Comparison of ENCODE assay signal across 12 cellular contexts in genomic region chr14:36973806-36974442, GRCh38.
DNase-seq lines count a peak whose midpoint lies in the region; ATAC-seq, FAIRE-seq and TF ChIP-seq lines count a peak whose summit lies in the region.
"Had no signal": no experiment of that assay in that cellular context is flagged by ENCODE, and none has a peak within 500 bp of the region (broad histone marks: within the 10 kb centered on the region; RNA-seq: fewer than 3 reads in every experiment).

No MANE protein-coding gene starts in this region.

- H3K4me2 ChIP-seq in IMR-90 (ENCODE audit: low read depth, low read length) (peak overlapping the region; percentile 49; the same call in 1 of the 2 replicates), endothelial cell of umbilical vein (ENCODE audit: insufficient read depth, low read length) (no peak overlapping the region)
- H3K4me2 ChIP-seq: neural progenitor cell had no signal

- no peak overlapping the region for H3K23ac ChIP-seq in IMR-90 (ENCODE audit: low read depth, low read length)

- no peak for TF ChIP-seq CTCF in AG09319 (IDR thresholded peaks at IDR 0.05; ENCODE audit: low read depth, low read length)
- TF ChIP-seq CTCF in IMR-90 (conservative IDR thresholded peaks at IDR 0.05; ENCODE audit: low read depth, low read length) = no peak
- no peak for TF ChIP-seq CTCF in endothelial cell of umbilical vein (IDR thresholded peaks at IDR 0.05; ENCODE audit: extremely low read depth in 1 of 2, insufficient read depth in 1 of 2, low read depth in 1 of 2, low read length in 2 of 2)

- WGBS in IMR-90 (ENCODE audit: extremely low coverage in 2 of 2, insufficient read length in 1 of 2), 2 experiments = 0% methylated on average over 1 of the region's 1 CpG; no CpG with 5 or more reads in 1 of the 2 experiments
- WGBS in small intestine, 3 donors = 26 to 49% (median 42%) methylated on average over 1 of the region's 1 CpG

- H3K56ac ChIP-seq in IMR-90 (ENCODE audit: extremely low read depth, insufficient read depth, low read length) = no peak overlapping the region

- CTCF ChIA-PET in IMR-90 (lab: Yijun Ruan, JAX) (interaction anchor here (1.4 kb wide), 1 partner anchor 14 kb away, joined by 4 read pairs; no protein-coding TSS in a partner anchor), endothelial cell of umbilical vein (lab: Charles Lee) (interaction anchor here (0.9 to 1.4 kb wide), 4 partner anchors 17 to 176 kb away, joined by 4 to 5 read pairs (median 4); no protein-coding TSS in a partner anchor)

- H2AFZ ChIP-seq in IMR-90 (replicated peaks; ENCODE audit: low read length, poor library complexity) = no peak overlapping the region
- peak overlapping the region; percentile 7 for H2AFZ ChIP-seq in endothelial cell of umbilical vein (ENCODE audit: low read depth, low read length)
- H2AFZ ChIP-seq: neural progenitor cell had no signal

- H3K4me1 ChIP-seq in IMR-90 (ENCODE audit: control insufficient read depth, insufficient read depth, low read length) = peaks cover 12% of the 10 kb centered on the region
- H3K4me1 ChIP-seq in endothelial cell of umbilical vein (ENCODE audit: control insufficient read depth, extremely low read depth, insufficient read depth, low read length) = no peaks in the 10 kb centered on the region
- H3K4me1 ChIP-seq in small intestine (ENCODE audit: control insufficient read depth in 2 of 2, insufficient read depth in 1 of 2, low read depth in 1 of 2, low read length in 1 of 2) = no peaks in the 10 kb centered on the region
- no peaks in the 10 kb centered on the region for H3K4me1 ChIP-seq in SJCRH30
- H3K4me1 ChIP-seq: left ventricle myocardium inferior, neural progenitor cell had no signal

- H3K36me3 ChIP-seq in IMR-90 (ENCODE audit: control insufficient read depth, insufficient read depth, low read length) (no peaks in the 10 kb centered on the region), endothelial cell of umbilical vein (ENCODE audit: control insufficient read depth in 2 of 2, extremely low read depth in 1 of 2, insufficient read depth in 2 of 2, low read length in 2 of 2) (no peaks in the 10 kb centered on the region), small intestine (ENCODE audit: control insufficient read depth in 2 of 2, insufficient read depth in 2 of 2, low read length in 2 of 2) (no peaks in the 10 kb centered on the region), SJCRH30 (no peaks in the 10 kb centered on the region)
- H3K36me3 ChIP-seq: left ventricle myocardium inferior, neural progenitor cell had no signal

- DNase-seq in AG09319 (ENCODE audit: extremely low read depth, low read depth) (peak; percentile 67), IMR-90 (peak; percentile 83), endothelial cell of umbilical vein (ENCODE audit: low read depth, low spot score) (peak; percentile 56), non-pigmented ciliary epithelial cell (ENCODE audit: low read depth) (peak; percentile 61), NCI-H510A treated with DMSO at 0.1 percent for 48 hours (lab: John Stamatoyannopoulos, UW) (no peak), small intestine (no peak), SJCRH30 (no peak)
- DNase-seq: activated CD4-positive, alpha-beta memory T cell treated with anti-CD3 and anti-CD28 coated beads, Interleukin-2, amount 10 ng/mL, durations not matched to agents 7 days and 5 days; left ventricle myocardium inferior; stimulated activated CD8-positive, alpha-beta memory T cell treated with anti-CD3 and anti-CD28 coated beads, Interleukin-4, amount 100 ng/mL, for 48 hours had no signal

- no peak overlapping the region for H2AK9ac ChIP-seq in IMR-90 (replicated peaks; ENCODE audit: low read depth, low read length, poor library complexity)

- FAIRE-seq in endothelial cell of umbilical vein (lab: Jason Lieb, UNC) (peak; percentile 31), small intestine (lab: Jason Lieb, UNC) (no peak)

- peak overlapping the region; percentile 49 for H2BK5ac ChIP-seq in IMR-90 (ENCODE audit: low read depth, low read length, poor library complexity, severe bottlenecking)

- no peak for TF ChIP-seq POLR2A in IMR-90 (IDR thresholded peaks at IDR 0.05; ENCODE audit: low read depth, low read length)
- TF ChIP-seq POLR2A in endothelial cell of umbilical vein (IDR thresholded peaks at IDR 0.05; ENCODE audit: low read depth, low read length) = no peak

- no peak overlapping the region for H3K9ac ChIP-seq in IMR-90 (ENCODE audit: low read depth, low read length)
- no peak overlapping the region for H3K9ac ChIP-seq in endothelial cell of umbilical vein (replicated peaks; ENCODE audit: extremely low read depth, insufficient read depth, low read length)
- H3K9ac ChIP-seq: neural progenitor cell had no signal

- no peak overlapping the region; the same call in 1 of the 2 replicates for H2BK120ac ChIP-seq in IMR-90 (ENCODE audit: low read depth, low read length)

- no TSS peak for BruUV-seq in IMR-90 (replicated peaks; lab: Mats Ljungman, UMichigan)
- BruUV-seq in endothelial cell of umbilical vein (replicated peaks; lab: Mats Ljungman, UMichigan) = no TSS peak

- H3K79me2 ChIP-seq in endothelial cell of umbilical vein (ENCODE audit: control insufficient read depth, insufficient read depth, low read length) = no peaks in the 10 kb centered on the region

- H3K9me3 ChIP-seq in IMR-90 (ENCODE audit: control insufficient read depth, insufficient read depth, low read length) = no peaks in the 10 kb centered on the region
- no peaks in the 10 kb centered on the region for H3K9me3 ChIP-seq in endothelial cell of umbilical vein (replicated peaks; ENCODE audit: control insufficient read depth, insufficient read depth, low read length)
- no peaks in the 10 kb centered on the region for H3K9me3 ChIP-seq in small intestine (ENCODE audit: control insufficient read depth, low read depth)
- no peaks in the 10 kb centered on the region for H3K9me3 ChIP-seq in SJCRH30 (replicated peaks)
- H3K9me3 ChIP-seq: left ventricle myocardium inferior had no signal

- POLR2A ChIA-PET in IMR-90 (lab: Charles Lee; ENCODE audit: unreplicated experiment) = no interaction called here
- POLR2A ChIA-PET in endothelial cell of umbilical vein (lab: Charles Lee) = no interaction called here

- no peak overlapping the region for H3K14ac ChIP-seq in IMR-90 (replicated peaks; ENCODE audit: low read depth, low read length)

- H3K4me3 ChIP-seq in IMR-90 (ENCODE audit: insufficient read depth, low read depth, low read length) (no peak overlapping the region), endothelial cell of umbilical vein (replicated peaks in 1 of 3; ENCODE audit: insufficient read depth in 1 of 3, low read depth in 1 of 3, low read length in 3 of 3) (no peak overlapping the region), small intestine (ENCODE audit: low read depth in 1 of 2, low read length in 2 of 2) (no peak overlapping the region), SJCRH30 (no peak overlapping the region)
- H3K4me3 ChIP-seq: left ventricle myocardium inferior, neural progenitor cell had no signal

- H3K27ac ChIP-seq in IMR-90 (ENCODE audit: insufficient read depth, low read length) (no peak overlapping the region), endothelial cell of umbilical vein (ENCODE audit: insufficient read depth, low read depth, low read length) (no peak overlapping the region), small intestine (ENCODE audit: low read depth in 1 of 2, low read length in 1 of 2) (no peak overlapping the region), SJCRH30 (no peak overlapping the region)
- H3K27ac ChIP-seq: left ventricle myocardium inferior, neural progenitor cell had no signal

- no peaks in the 10 kb centered on the region for H4K20me1 ChIP-seq in IMR-90 (ENCODE audit: insufficient read depth, low read length)
- no peaks in the 10 kb centered on the region for H4K20me1 ChIP-seq in endothelial cell of umbilical vein (replicated peaks; ENCODE audit: control insufficient read depth, extremely low read depth, insufficient read depth, low read length)

- H3K9me1 ChIP-seq in IMR-90 (ENCODE audit: insufficient read depth, low read length) (peaks cover 12% of the 10 kb centered on the region), endothelial cell of umbilical vein (replicated peaks; ENCODE audit: control insufficient read depth, extremely low read depth, insufficient read depth, low read length) (no peaks in the 10 kb centered on the region)

- in situ Hi-C loops in IMR-90 (cut with MboI; ENCODE audit: low sequenced_read_pairs) = no loop called here

- peak overlapping the region; percentile 68 to 81; a peak in 1 of 4 replicates for H4K8ac ChIP-seq in IMR-90 (ENCODE audit: low read depth in 2 of 2, low read length in 2 of 2)

- no peak for TF ChIP-seq RAD21 in IMR-90 (IDR thresholded peaks at IDR 0.05; ENCODE audit: low read length)

- H4K91ac ChIP-seq in IMR-90 (ENCODE audit: insufficient read depth, low read depth, low read length) = no peak overlapping the region

- no peak overlapping the region for H2BK15ac ChIP-seq in IMR-90 (ENCODE audit: low read depth, low read length)

- H3K79me1 ChIP-seq in IMR-90 (ENCODE audit: low read depth in 1 of 2, low read length in 2 of 2) = no peaks in the 10 kb centered on the region; a peak in 1 of 4 replicates

- no peak overlapping the region; the same call in 1 of the 2 replicates for H3K18ac ChIP-seq in IMR-90 (ENCODE audit: low read depth, low read length)

- intact Hi-C loops in IMR-90 (cut with micrococcal nuclease) (no loop called here), endothelial cell of umbilical vein (cut with micrococcal nuclease) (no loop called here)

- H3K4ac ChIP-seq in IMR-90 (ENCODE audit: low read depth, low read length) = no peak overlapping the region

- H2BK20ac ChIP-seq in IMR-90 (ENCODE audit: low read depth, low read length) = no peak overlapping the region

- ATAC-seq in IMR-90 (ENCODE audit: low read depth) (peak; percentile 87), HG03460 (IDR thresholded peaks at IDR 0.05; ENCODE audit: unreplicated experiment) (no peak)

- no peak overlapping the region for H4K5ac ChIP-seq in IMR-90 (ENCODE audit: low read depth, low read length)

- no peak overlapping the region for H2AK5ac ChIP-seq in IMR-90 (ENCODE audit: low read depth, low read length)

- H3K27me3 ChIP-seq in IMR-90 (ENCODE audit: control insufficient read depth, insufficient read depth, low read length) (no peaks in the 10 kb centered on the region), endothelial cell of umbilical vein (ENCODE audit: control insufficient read depth in 2 of 2, insufficient read depth in 2 of 2, low read length in 2 of 2) (no peaks in the 10 kb centered on the region), small intestine (ENCODE audit: control insufficient read depth in 2 of 2, insufficient read depth in 2 of 2, low read length in 2 of 2) (no peaks in the 10 kb centered on the region), SJCRH30 (no peaks in the 10 kb centered on the region; the same call in 1 of the 2 replicates)
- H3K27me3 ChIP-seq: neural progenitor cell had no signal

- dilution Hi-C loops in IMR-90 (cut with HindIII; ENCODE audit: low sequenced_read_pairs, unreplicated experiment) = no loop called here
- dilution Hi-C loops in endothelial cell of umbilical vein (cut with MboI; ENCODE audit: extremely low pct_ligation_motif_present, low sequenced_read_pairs) = no loop called here

TF ChIP-seq in IMR-90, 13 proteins besides CTCF, POLR2A, EP300 and RAD21 (continues in another document):
- peak; percentile 13; the same call in 1 of the 2 replicates for TF ChIP-seq CEBPB (IDR thresholded peaks at IDR 0.05; ENCODE audit: low read depth, low read length)

TF ChIP-seq in endothelial cell of umbilical vein, 7 proteins besides CTCF, POLR2A, EP300 and RAD21 (continues in another document):
- TF ChIP-seq JUN (IDR thresholded peaks at IDR 0.05; ENCODE audit: borderline replicate concordance, insufficient read depth, insufficient read length, low read depth) = peak; percentile 37

Comparison
In these comparisons a context has a peak if more than half of its experiments do, and no peak if none do; other contexts are left out.
1. DNase-seq: peak in AG09319 (single experiment), IMR-90 (single experiment), endothelial cell of umbilical vein (single experiment) and non-pigmented ciliary epithelial cell (single experiment); none in NCI-H510A treated with DMSO at 0.1 percent for 48 hours (single experiment), small intestine (single experiment) and SJCRH30 (0 of 2).